Comparison of ENCODE assay signal across 21 cellular contexts in genomic region chr7:26328498-26329390, GRCh38. TPM values are rescaled to one million over a fixed set of nuclear protein-coding genes. Genes with fewer than 3 reads are reported as not detected.
DNase-seq lines count a peak whose midpoint lies in the region; ATAC-seq, FAIRE-seq and TF ChIP-seq lines count a peak whose summit lies in the region.
"Had no signal": no experiment of that assay in that cellular context is flagged by ENCODE, and none has a peak within 500 bp of the region (broad histone marks: within the 10 kb centered on the region; RNA-seq: fewer than 3 reads in every experiment).

No MANE protein-coding gene starts in this region.

- POLR2A ChIA-PET in activated CD8-positive, alpha-beta T cell treated with anti-CD3 and anti-CD28 coated beads for 36 hours (lab: Charles Lee) = no interaction called here
- POLR2A ChIA-PET in activated CD8-positive, alpha-beta T cell treated with anti-CD3 and anti-CD28 coated beads, Interleukin-2, amount 10 ng/mL, durations not matched to agents 7 days and 5 days (lab: Charles Lee) = no interaction called here

- H3K27ac Mint-ChIP-seq in activated CD8-positive, alpha-beta T cell treated with anti-CD3 and anti-CD28 coated beads for 36 hours = no peak overlapping the region
- H3K27ac Mint-ChIP-seq in activated CD8-positive, alpha-beta T cell treated with anti-CD3 and anti-CD28 coated beads, Interleukin-2, amount 10 ng/mL, durations not matched to agents 7 days and 5 days = no peak overlapping the region
- H3K27ac Mint-ChIP-seq in HFFc6 = no peak overlapping the region
- H3K27ac Mint-ChIP-seq: brain had no signal

- CTCF ChIA-PET in activated CD8-positive, alpha-beta T cell treated with anti-CD3 and anti-CD28 coated beads for 36 hours (lab: Charles Lee) = no interaction called here
- CTCF ChIA-PET in activated CD8-positive, alpha-beta T cell treated with anti-CD3 and anti-CD28 coated beads, Interleukin-2, amount 10 ng/mL, durations not matched to agents 7 days and 5 days (lab: Charles Lee) = interaction anchor here (1.2 kb wide), 1 partner anchor 432 kb away, joined by 3 read pairs; no protein-coding TSS in a partner anchor

- H3K4me3 ChIP-seq in HL-60 (replicated peaks; ENCODE audit: insufficient read depth, low read length) (no peak overlapping the region), kidney (ENCODE audit: low read length in 2 of 2) (no peak overlapping the region), Peyer's patch (no peak overlapping the region)
- H3K4me3 ChIP-seq: heart right ventricle, mucosa of descending colon, ovary, smooth muscle cell had no signal

- H3K36me3 ChIP-seq in kidney (ENCODE audit: control insufficient read depth in 1 of 2, insufficient read depth in 2 of 2, low read length in 2 of 2) (no peaks in the 10 kb centered on the region), Peyer's patch (no peaks in the 10 kb centered on the region)
- H3K36me3 ChIP-seq: heart right ventricle, ovary, WERI-Rb-1 had no signal

- DNase-seq in activated CD8-positive, alpha-beta T cell treated with anti-CD3 and anti-CD28 coated beads for 36 hours = peak; percentile 13
- no peak for DNase-seq in activated CD8-positive, alpha-beta T cell treated with anti-CD3 and anti-CD28 coated beads, Interleukin-2, amount 10 ng/mL, durations not matched to agents 7 days and 5 days
- peak in 1 of 2 experiments; percentile 23 for DNase-seq in HL-60 (ENCODE audit: low read depth in 1 of 2, low spot score in 1 of 2)
- DNase-seq in kidney = peak; percentile 20
- no peak for DNase-seq in stimulated activated CD4-positive, alpha-beta T cell treated with anti-CD3 and anti-CD28 coated beads, Interleukin-12 subunit alpha, Interleukin-12 subunit beta, amount 100 ng/mL, for 4 hours
- DNase-seq in Peyer's patch = no peak
- no peak for DNase-seq in HFFc6
- DNase-seq: activated naive CD4-positive, alpha-beta T cell treated with Interleukin-2 at 50 U/mL for 16 hours; Caco-2; heart right ventricle; mucosa of descending colon; NCI-H2029; NCI-H524; ovary; PC-3; WERI-Rb-1 had no signal

- peak overlapping the region; percentile 64 for H3K27ac ChIP-seq in HL-60 (replicated peaks)
- H3K27ac ChIP-seq in kidney (ENCODE audit: low read depth in 2 of 2, low read length in 2 of 2) = peak overlapping the region in 1 of 2 donors; percentile 36
- H3K27ac ChIP-seq in temporal lobe (ENCODE audit: low read depth, low read length) = peak overlapping the region; percentile 33
- peak overlapping the region in 1 of 4 donors; percentile 73 for H3K27ac ChIP-seq in Peyer's patch
- H3K27ac ChIP-seq: ovary, WERI-Rb-1 had no signal

- H3K27me3 Mint-ChIP-seq in activated CD8-positive, alpha-beta T cell treated with anti-CD3 and anti-CD28 coated beads for 36 hours = no peaks in the 10 kb centered on the region
- no peaks in the 10 kb centered on the region for H3K27me3 Mint-ChIP-seq in activated CD8-positive, alpha-beta T cell treated with anti-CD3 and anti-CD28 coated beads, Interleukin-2, amount 10 ng/mL, durations not matched to agents 7 days and 5 days (ENCODE audit: low read depth)
- H3K27me3 Mint-ChIP-seq in HFFc6 (ENCODE audit: insufficient read depth) = no peaks in the 10 kb centered on the region; the same call in 1 of the 2 replicates
- H3K27me3 Mint-ChIP-seq: brain had no signal

- FAIRE-seq in kidney (lab: Jason Lieb, UNC) = no peak
- FAIRE-seq: G401.6, H1 had no signal

- H3K9ac ChIP-seq in kidney (ENCODE audit: low read length in 2 of 2) = no peak overlapping the region

- H3K9me3 ChIP-seq in kidney (ENCODE audit: control insufficient read depth in 1 of 2, low read length in 2 of 2) (peaks cover 3 to 6% of the 10 kb centered on the region in 2 donors), Peyer's patch (no peaks in the 10 kb centered on the region)
- H3K9me3 ChIP-seq: Caco-2, mucosa of descending colon, ovary had no signal

- peaks cover 18% of the 10 kb centered on the region for H3K4me1 Mint-ChIP-seq in activated CD8-positive, alpha-beta T cell treated with anti-CD3 and anti-CD28 coated beads for 36 hours (ENCODE audit: low read depth)
- peaks cover 15% of the 10 kb centered on the region for H3K4me1 Mint-ChIP-seq in activated CD8-positive, alpha-beta T cell treated with anti-CD3 and anti-CD28 coated beads, Interleukin-2, amount 10 ng/mL, durations not matched to agents 7 days and 5 days (ENCODE audit: low read depth)
- H3K4me1 Mint-ChIP-seq in HFFc6 (ENCODE audit: low read depth) = no peaks in the 10 kb centered on the region
- H3K4me1 Mint-ChIP-seq: brain had no signal

- H3K4me3 Mint-ChIP-seq in activated CD8-positive, alpha-beta T cell treated with anti-CD3 and anti-CD28 coated beads for 36 hours = no peak overlapping the region
- H3K4me3 Mint-ChIP-seq in activated CD8-positive, alpha-beta T cell treated with anti-CD3 and anti-CD28 coated beads, Interleukin-2, amount 10 ng/mL, durations not matched to agents 7 days and 5 days = no peak overlapping the region
- no peak overlapping the region for H3K4me3 Mint-ChIP-seq in HFFc6
- H3K4me3 Mint-ChIP-seq: brain had no signal

- H3K4me1 ChIP-seq in kidney (ENCODE audit: control insufficient read depth in 1 of 2, insufficient read depth in 1 of 2, low read depth in 1 of 2, low read length in 2 of 2) = peaks cover 0 to 5% of the 10 kb centered on the region in 2 donors
- H3K4me1 ChIP-seq in Peyer's patch = peaks cover 0 to 16% (median 0%) of the 10 kb centered on the region in 4 donors
- H3K4me1 ChIP-seq: Caco-2 had no signal

- H3K36me3 Mint-ChIP-seq in activated CD8-positive, alpha-beta T cell treated with anti-CD3 and anti-CD28 coated beads for 36 hours (ENCODE audit: low read depth) = peaks cover 24% of the 10 kb centered on the region
- peaks cover 21% of the 10 kb centered on the region for H3K36me3 Mint-ChIP-seq in activated CD8-positive, alpha-beta T cell treated with anti-CD3 and anti-CD28 coated beads, Interleukin-2, amount 10 ng/mL, durations not matched to agents 7 days and 5 days (ENCODE audit: low read depth)
- no peaks in the 10 kb centered on the region for H3K36me3 Mint-ChIP-seq in HFFc6 (ENCODE audit: low read depth)

- no peak for TF ChIP-seq POLR2A in Peyer's patch (IDR thresholded peaks at IDR 0.05)

- peaks cover 4% of the 10 kb centered on the region for H3K9me3 Mint-ChIP-seq in activated CD8-positive, alpha-beta T cell treated with anti-CD3 and anti-CD28 coated beads for 36 hours
- H3K9me3 Mint-ChIP-seq in activated CD8-positive, alpha-beta T cell treated with anti-CD3 and anti-CD28 coated beads, Interleukin-2, amount 10 ng/mL, durations not matched to agents 7 days and 5 days (ENCODE audit: insufficient read depth) = no peaks in the 10 kb centered on the region
- no peaks in the 10 kb centered on the region for H3K9me3 Mint-ChIP-seq in HFFc6

- H3K27me3 ChIP-seq in HL-60 (ENCODE audit: insufficient read depth, poor library complexity, severe bottlenecking) = no peaks in the 10 kb centered on the region
- no peaks in the 10 kb centered on the region for H3K27me3 ChIP-seq in Peyer's patch
- H3K27me3 ChIP-seq: heart right ventricle, ovary had no signal

- peak; percentile 34 for ATAC-seq in activated CD8-positive, alpha-beta T cell treated with anti-CD3 and anti-CD28 coated beads for 36 hours
- ATAC-seq in activated CD8-positive, alpha-beta T cell treated with anti-CD3 and anti-CD28 coated beads, Interleukin-2, amount 10 ng/mL, durations not matched to agents 7 days and 5 days = no peak
- ATAC-seq: PC-3 had no signal

- no peak for TF ChIP-seq CTCF in activated CD8-positive, alpha-beta T cell treated with anti-CD3 and anti-CD28 coated beads for 36 hours (IDR thresholded peaks at IDR 0.05)
- TF ChIP-seq CTCF in HL-60 (IDR thresholded peaks at IDR 0.05; ENCODE audit: insufficient read depth, low read length) (no peak), kidney (IDR thresholded peaks at IDR 0.05; ENCODE audit: borderline replicate concordance, extremely low read depth, insufficient read depth) (no peak), Peyer's patch (IDR thresholded peaks at IDR 0.05) (no peak), HFFc6 (IDR thresholded peaks at IDR 0.05) (no peak)

- intact Hi-C loops in activated CD8-positive, alpha-beta T cell treated with anti-CD3 and anti-CD28 coated beads for 36 hours (cut with micrococcal nuclease) = no loop called here
- intact Hi-C loops in kidney (cut with DNase I) = no loop called here

RNA-seq across cellular contexts. Expression of gene SNX10, which starts 37.1 kb away (rescaled TPM):
- total RNA-seq in activated CD8-positive, alpha-beta T cell treated with anti-CD3 and anti-CD28 coated beads for 36 hours = 10 to 100 TPM; 47.8 to 51.1 TPM
- total RNA-seq in activated CD8-positive, alpha-beta T cell treated with anti-CD3 and anti-CD28 coated beads, Interleukin-2, amount 10 ng/mL, durations not matched to agents 7 days and 5 days = 10 to 100 TPM; 39.2 to 42.7 TPM
- total RNA-seq in kidney (72.0 TPM), temporal lobe (17.7 TPM), Peyer's patch (10 to 100 TPM in 1 of 4 donors, 1 to 10 TPM in 3; 1.8 to 14.9 (median 2.9) TPM)
- 30.1 TPM for polyA plus RNA-seq in kidney (ENCODE audit: insufficient read depth, low read depth, low replicate concordance)
- not detected for total RNA-seq in HFFc6 (2021; fragmentation: NEBNext Ultra II Directional; extraction: Animal tissue kit (Norgen Biotek cat#: 25700))

Comparison
In these comparisons a context has a peak if more than half of its experiments do, and no peak if none do; other contexts are left out.
1. DNase-seq: peak in activated CD8-positive, alpha-beta T cell treated with anti-CD3 and anti-CD28 coated beads for 36 hours (single experiment) and kidney (single experiment); none in activated CD8-positive, alpha-beta T cell treated with anti-CD3 and anti-CD28 coated beads, Interleukin-2, amount 10 ng/mL, durations not matched to agents 7 days and 5 days (single experiment), stimulated activated CD4-positive, alpha-beta T cell treated with anti-CD3 and anti-CD28 coated beads, Interleukin-12 subunit alpha, Interleukin-12 subunit beta, amount 100 ng/mL, for 4 hours (single experiment), Peyer's patch (0 of 3) and HFFc6 (single experiment).